Comparison of ENCODE assay signal across 26 cellular contexts in genomic region chr10:11005626-11006427, GRCh38. TPM values are rescaled to one million over a fixed set of nuclear protein-coding genes. Genes with fewer than 3 reads are reported as not detected.
DNase-seq lines count a peak whose midpoint lies in the region; ATAC-seq and TF ChIP-seq lines count a peak whose summit lies in the region.
"Had no signal": no experiment of that assay in that cellular context is flagged by ENCODE, and none has a peak within 500 bp of the region (broad histone marks: within the 10 kb centered on the region; RNA-seq: fewer than 3 reads in every experiment).

No MANE protein-coding gene starts in this region.

- peak; percentile 63 for DNase-seq in cerebellar cortex (ENCODE audit: low spot score)
- DNase-seq in left lung = no peak
- peak; percentile 32 for DNase-seq in pons (ENCODE audit: low spot score)
- no peak for DNase-seq in upper lobe of left lung
- no peak for DNase-seq in NCI-H2029 (lab: John Stamatoyannopoulos, UW)
- no peak for DNase-seq in activated naive CD4-positive, alpha-beta T cell treated with anti-CD3 and anti-CD28 coated beads, Interleukin-2, amount 10 ng/mL, durations not matched to agents 7 days and 5 days
- DNase-seq: activated CD4-positive, alpha-beta T cell treated with anti-CD3 and anti-CD28 coated beads for 36 hours; activated CD8-positive, alpha-beta memory T cell treated with anti-CD3 and anti-CD28 coated beads for 24 hours; activated naive CD4-positive, alpha-beta T cell; activated T-cell treated with anti-CD3 and anti-CD28 coated beads, Interleukin-2, amount 50 U/mL, for 1 hour; amniotic stem cell; NCI-H1092 treated with DMSO at 0.1 percent for 48 hours; NCI-H187 treated with DMSO at 0.1 percent for 48 hours; NCI-H2227 treated with DMSO at 0.1 percent for 48 hours; stimulated activated CD4-positive, alpha-beta T cell treated with anti-CD3 and anti-CD28 coated beads, Interleukin-12 subunit alpha, Interleukin-12 subunit beta, amount 100 ng/mL, for 4 hours; stimulated activated CD4-positive, alpha-beta T cell treated with anti-CD3 and anti-CD28 coated beads, Interleukin-4, amount 100 ng/mL, for 24 hours; stimulated activated naive B cell treated with anti-CD40 and anti-IgM and Interleukin-4, amounts not matched to agents 10 μg/mL and 1 μg/mL and 100 μg/mL, for 72 hours had no signal

- H3K9me3 ChIP-seq in left lung = no peaks in the 10 kb centered on the region
- no peaks in the 10 kb centered on the region for H3K9me3 ChIP-seq in upper lobe of left lung
- H3K9me3 ChIP-seq: neutrophil, thoracic aorta had no signal

- H3K4me1 ChIP-seq in left lung (no peaks in the 10 kb centered on the region), upper lobe of left lung (no peaks in the 10 kb centered on the region)

- TF ChIP-seq EP300 in upper lobe of left lung (IDR thresholded peaks at IDR 0.05) = no peak

- no peaks in the 10 kb centered on the region for H3K36me3 Mint-ChIP-seq in activated naive CD4-positive, alpha-beta T cell treated with anti-CD3 and anti-CD28 coated beads, Interleukin-2, amount 10 ng/mL, durations not matched to agents 7 days and 5 days
- H3K36me3 Mint-ChIP-seq: IgD-negative memory B cell; stimulated activated naive B cell treated with anti-CD40 and anti-IgM and Interleukin-4, amounts not matched to agents 10 μg/mL and 1 μg/mL and 100 μg/mL, for 72 hours had no signal

- TF ChIP-seq CTCF in left lung (IDR thresholded peaks at IDR 0.05) (no peak), upper lobe of left lung (IDR thresholded peaks at IDR 0.05) (no peak)

- WGBS in upper lobe of left lung, 2 donors = 53 to 57% methylated on average over 11 of the region's 11 CpGs

- ATAC-seq in left lung (peak; percentile 49), upper lobe of left lung (ENCODE audit: low FRiP score in 2 of 2) (no peak), GM19397 (IDR thresholded peaks at IDR 0.05; ENCODE audit: unreplicated experiment) (no peak)
- ATAC-seq: activated CD4-positive, alpha-beta T cell treated with anti-CD3 and anti-CD28 coated beads for 36 hours; left lobe of liver; stimulated activated naive B cell treated with anti-CD40 and anti-IgM and Interleukin-4, amounts not matched to agents 10 μg/mL and 1 μg/mL and 100 μg/mL, for 72 hours had no signal

- H3K36me3 ChIP-seq in left lung (no peaks in the 10 kb centered on the region), upper lobe of left lung (no peaks in the 10 kb centered on the region)
- H3K36me3 ChIP-seq: neutrophil, thoracic aorta had no signal

- CTCF ChIA-PET in activated naive CD4-positive, alpha-beta T cell treated with anti-CD3 and anti-CD28 coated beads, Interleukin-2, amount 10 ng/mL, durations not matched to agents 7 days and 5 days (lab: Charles Lee) = no interaction called here

- H3K4me3 ChIP-seq in left lung = peak overlapping the region; percentile 13 to 27
- H3K4me3 ChIP-seq in upper lobe of left lung = peak overlapping the region in 3 of 4 donors; percentile 30 to 38 (median 34)
- H3K4me3 ChIP-seq: SK-N-MC, thoracic aorta had no signal

- H3K9me3 Mint-ChIP-seq in activated naive CD4-positive, alpha-beta T cell treated with anti-CD3 and anti-CD28 coated beads, Interleukin-2, amount 10 ng/mL, durations not matched to agents 7 days and 5 days = no peaks in the 10 kb centered on the region
- H3K9me3 Mint-ChIP-seq: stimulated activated naive B cell treated with anti-CD40 and anti-IgM and Interleukin-4, amounts not matched to agents 10 μg/mL and 1 μg/mL and 100 μg/mL, for 72 hours; T-helper 1 cell treated with Interleukin-12 subunit alpha and Interleukin-12 subunit beta and Interleukin-4 antibody, amounts not matched to agents 30 μg/mL and 1 μg/mL, for 36 hours had no signal

- H3K27ac ChIP-seq in left lung (peak overlapping the region; percentile 13 to 37), upper lobe of left lung (peak overlapping the region; percentile 25 to 56 (median 37))
- H3K27ac ChIP-seq: C4-2B, neutrophil, RWPE1, SK-N-MC, thoracic aorta had no signal

- intact Hi-C loops in left lung (cut with DNase I) = no loop called here

- peaks cover 0 to 9% of the 10 kb centered on the region in 2 donors for H3K27me3 ChIP-seq in left lung
- no peaks in the 10 kb centered on the region for H3K27me3 ChIP-seq in upper lobe of left lung

- H3K27ac Mint-ChIP-seq in activated naive CD4-positive, alpha-beta T cell treated with anti-CD3 and anti-CD28 coated beads, Interleukin-2, amount 10 ng/mL, durations not matched to agents 7 days and 5 days = no peak overlapping the region
- H3K27ac Mint-ChIP-seq: activated CD4-positive, alpha-beta T cell treated with anti-CD3 and anti-CD28 coated beads for 36 hours; IgD-negative memory B cell; stimulated activated naive B cell treated with anti-CD40 and anti-IgM and Interleukin-4, amounts not matched to agents 10 μg/mL and 1 μg/mL and 100 μg/mL, for 72 hours; T-helper 1 cell treated with Interleukin-12 subunit alpha and Interleukin-12 subunit beta and Interleukin-4 antibody, amounts not matched to agents 30 μg/mL and 1 μg/mL, for 36 hours had no signal

- H3K4me1 Mint-ChIP-seq in activated naive CD4-positive, alpha-beta T cell treated with anti-CD3 and anti-CD28 coated beads, Interleukin-2, amount 10 ng/mL, durations not matched to agents 7 days and 5 days = peaks cover 10% of the 10 kb centered on the region
- H3K4me1 Mint-ChIP-seq: stimulated activated naive B cell treated with anti-CD40 and anti-IgM and Interleukin-4, amounts not matched to agents 10 μg/mL and 1 μg/mL and 100 μg/mL, for 72 hours had no signal

- no peak overlapping the region for H3K4me3 Mint-ChIP-seq in activated naive CD4-positive, alpha-beta T cell treated with anti-CD3 and anti-CD28 coated beads, Interleukin-2, amount 10 ng/mL, durations not matched to agents 7 days and 5 days
- H3K4me3 Mint-ChIP-seq: activated CD4-positive, alpha-beta T cell treated with anti-CD3 and anti-CD28 coated beads for 36 hours; stimulated activated naive B cell treated with anti-CD40 and anti-IgM and Interleukin-4, amounts not matched to agents 10 μg/mL and 1 μg/mL and 100 μg/mL, for 72 hours; T-helper 1 cell treated with Interleukin-12 subunit alpha and Interleukin-12 subunit beta and Interleukin-4 antibody, amounts not matched to agents 30 μg/mL and 1 μg/mL, for 36 hours had no signal

- peaks cover 50% of the 10 kb centered on the region for H3K27me3 Mint-ChIP-seq in activated naive CD4-positive, alpha-beta T cell treated with anti-CD3 and anti-CD28 coated beads, Interleukin-2, amount 10 ng/mL, durations not matched to agents 7 days and 5 days

- no peak for TF ChIP-seq POLR2A in upper lobe of left lung (IDR thresholded peaks at IDR 0.05)

RNA-seq across cellular contexts. Expression of gene CELF2, which starts 11.8 kb away (rescaled TPM):
- total RNA-seq in left lung (100 to 1,000 TPM in 1 of 2 donors, 10 to 100 TPM in 1; 89.5 to 107 TPM), upper lobe of left lung (100 to 1,000 TPM in 5 of 6 donors, 10 to 100 TPM in 1; 82.7 to 193 (median 120) TPM)

Comparison
In these comparisons a context has a peak if more than half of its experiments do, and no peak if none do; other contexts are left out.
1. DNase-seq: peak in cerebellar cortex (single experiment) and pons (single experiment); none in left lung (0 of 2), upper lobe of left lung (0 of 2), NCI-H2029 (single experiment) and activated naive CD4-positive, alpha-beta T cell treated with anti-CD3 and anti-CD28 coated beads, Interleukin-2, amount 10 ng/mL, durations not matched to agents 7 days and 5 days (single experiment).